ENCODE assay signal across 9 cellular contexts in genomic region chr9:93500571-93501298, GRCh38. TPM values are rescaled to one million over a fixed set of nuclear protein-coding genes. Genes with fewer than 3 reads are reported as not detected.
DNase-seq lines count a peak whose midpoint lies in the region; ATAC-seq and TF ChIP-seq lines count a peak whose summit lies in the region.
"Had no signal": no experiment of that assay in that cellular context is flagged by ENCODE, and none has a peak within 500 bp of the region (broad histone marks: within the 10 kb centered on the region; RNA-seq: fewer than 3 reads in every experiment).

No MANE protein-coding gene starts in this region.

- H3K4me3 ChIP-seq in Jurkat, Clone E6-1 (ENCODE audit: low read length) = peak overlapping the region; percentile 17
- peak overlapping the region in 1 of 2 donors; percentile 33 for H3K4me3 ChIP-seq in right atrium auricular region

- no peaks in the 10 kb centered on the region for H3K9me3 ChIP-seq in right atrium auricular region

- in situ Hi-C loops in GM13976 (cut with MboI; ENCODE audit: low sequenced_read_pairs, unreplicated experiment) = no loop called here

- ATAC-seq in activated CD8-positive, alpha-beta T cell treated with anti-CD3 and anti-CD28 coated beads for 36 hours = no peak
- peak; percentile 40 for ATAC-seq in stimulated activated naive CD8-positive, alpha-beta T cell treated with anti-CD3 and anti-CD28 coated beads, Interleukin-15, amount 100 ng/mL, for 72 hours
- ATAC-seq in GM21576 (IDR thresholded peaks at IDR 0.05; ENCODE audit: unreplicated experiment) = no peak

- H3K36me3 ChIP-seq in right atrium auricular region = peaks cover 38% of the 10 kb centered on the region

- no peaks in the 10 kb centered on the region for H3K27me3 Mint-ChIP-seq in activated CD8-positive, alpha-beta T cell treated with anti-CD3 and anti-CD28 coated beads for 36 hours
- H3K27me3 Mint-ChIP-seq in stimulated activated naive CD8-positive, alpha-beta T cell treated with anti-CD3 and anti-CD28 coated beads, Interleukin-15, amount 100 ng/mL, for 72 hours = no peaks in the 10 kb centered on the region

- POLR2A ChIA-PET in activated CD8-positive, alpha-beta T cell treated with anti-CD3 and anti-CD28 coated beads for 36 hours (lab: Charles Lee) = no interaction called here

- H3K4me1 ChIP-seq in right atrium auricular region = peaks cover 0 to 14% of the 10 kb centered on the region in 2 donors

- CTCF ChIA-PET in activated CD8-positive, alpha-beta T cell treated with anti-CD3 and anti-CD28 coated beads for 36 hours (lab: Charles Lee) = interaction anchor here (1.2 kb wide), 1 partner anchor 65 kb away, joined by 3 read pairs; no protein-coding TSS in a partner anchor

- intact Hi-C loops in activated CD8-positive, alpha-beta T cell treated with anti-CD3 and anti-CD28 coated beads for 36 hours (cut with micrococcal nuclease) = no loop called here

- H3K4me1 Mint-ChIP-seq in activated CD8-positive, alpha-beta T cell treated with anti-CD3 and anti-CD28 coated beads for 36 hours (ENCODE audit: low read depth) = peaks cover 41% of the 10 kb centered on the region
- peaks cover 62% of the 10 kb centered on the region for H3K4me1 Mint-ChIP-seq in stimulated activated naive CD8-positive, alpha-beta T cell treated with anti-CD3 and anti-CD28 coated beads, Interleukin-15, amount 100 ng/mL, for 72 hours

- no peak for DNase-seq in Jurkat, Clone E6-1 (ENCODE audit: low read depth, low spot score)
- no peak for DNase-seq in activated CD8-positive, alpha-beta T cell treated with anti-CD3 and anti-CD28 coated beads for 36 hours
- no peak for DNase-seq in right atrium auricular region (ENCODE audit: low spot score)
- DNase-seq in stimulated activated naive CD8-positive, alpha-beta T cell treated with anti-CD3 and anti-CD28 coated beads, Interleukin-15, amount 100 ng/mL, for 72 hours = no peak
- no peak for DNase-seq in GM13976 (ENCODE audit: low spot score)
- no peak for DNase-seq in SIG-M5 (lab: John Stamatoyannopoulos, UW)
- DNase-seq: Karpas-422; stimulated activated CD4-positive, alpha-beta T cell treated with anti-CD3 and anti-CD28 coated beads, Interleukin-2, amount 100 ng/mL, for 24 hours had no signal

- H3K27me3 ChIP-seq in right atrium auricular region = no peaks in the 10 kb centered on the region

- H3K27ac Mint-ChIP-seq in activated CD8-positive, alpha-beta T cell treated with anti-CD3 and anti-CD28 coated beads for 36 hours = peak overlapping the region; percentile 78
- peak overlapping the region; percentile 88 to 94 for H3K27ac Mint-ChIP-seq in stimulated activated naive CD8-positive, alpha-beta T cell treated with anti-CD3 and anti-CD28 coated beads, Interleukin-15, amount 100 ng/mL, for 72 hours

- H3K36me3 Mint-ChIP-seq in activated CD8-positive, alpha-beta T cell treated with anti-CD3 and anti-CD28 coated beads for 36 hours (ENCODE audit: low read depth) = peaks cover 68% of the 10 kb centered on the region

- TF ChIP-seq CTCF in activated CD8-positive, alpha-beta T cell treated with anti-CD3 and anti-CD28 coated beads for 36 hours (IDR thresholded peaks at IDR 0.05) = no peak
- TF ChIP-seq CTCF in right atrium auricular region (IDR thresholded peaks at IDR 0.05) (no peak), GM13976 (IDR thresholded peaks at IDR 0.05; ENCODE audit: borderline replicate concordance, control extremely low read depth, extremely low read depth, insufficient read depth, missing control alignments) (no peak)

- peak overlapping the region; percentile 26 to 49 for H3K27ac ChIP-seq in right atrium auricular region

- no peaks in the 10 kb centered on the region for H3K9me3 Mint-ChIP-seq in activated CD8-positive, alpha-beta T cell treated with anti-CD3 and anti-CD28 coated beads for 36 hours
- no peaks in the 10 kb centered on the region for H3K9me3 Mint-ChIP-seq in stimulated activated naive CD8-positive, alpha-beta T cell treated with anti-CD3 and anti-CD28 coated beads, Interleukin-15, amount 100 ng/mL, for 72 hours

- H3K4me3 Mint-ChIP-seq in activated CD8-positive, alpha-beta T cell treated with anti-CD3 and anti-CD28 coated beads for 36 hours = peak overlapping the region; percentile 38
- H3K4me3 Mint-ChIP-seq in stimulated activated naive CD8-positive, alpha-beta T cell treated with anti-CD3 and anti-CD28 coated beads, Interleukin-15, amount 100 ng/mL, for 72 hours = peak overlapping the region; percentile 55 to 77

RNA-seq across cellular contexts. Expression of gene FAM120AOS, which starts 47.4 kb away (rescaled TPM):
- polyA plus RNA-seq in Jurkat, Clone E6-1 (2012; ENCODE audit: insufficient read depth, insufficient read length) = 43.9 TPM
- total RNA-seq in activated CD8-positive, alpha-beta T cell treated with anti-CD3 and anti-CD28 coated beads for 36 hours = 10 to 100 TPM; 32.8 to 36.4 TPM
- total RNA-seq in right atrium auricular region = 10 to 100 TPM; 32.4 to 47.0 TPM

RNA-seq across cellular contexts. Expression of gene FAM120A, which starts 49.2 kb away (rescaled TPM):
- 112 TPM for polyA plus RNA-seq in Jurkat, Clone E6-1 (2012; ENCODE audit: insufficient read depth, insufficient read length)
- total RNA-seq in activated CD8-positive, alpha-beta T cell treated with anti-CD3 and anti-CD28 coated beads for 36 hours = 100 to 1,000 TPM; 121 to 125 TPM
- 10 to 100 TPM; 79.1 to 88.7 TPM for total RNA-seq in right atrium auricular region
